Comparison of ENCODE assay signal across 31 cellular contexts in the genomic region with DNA sequence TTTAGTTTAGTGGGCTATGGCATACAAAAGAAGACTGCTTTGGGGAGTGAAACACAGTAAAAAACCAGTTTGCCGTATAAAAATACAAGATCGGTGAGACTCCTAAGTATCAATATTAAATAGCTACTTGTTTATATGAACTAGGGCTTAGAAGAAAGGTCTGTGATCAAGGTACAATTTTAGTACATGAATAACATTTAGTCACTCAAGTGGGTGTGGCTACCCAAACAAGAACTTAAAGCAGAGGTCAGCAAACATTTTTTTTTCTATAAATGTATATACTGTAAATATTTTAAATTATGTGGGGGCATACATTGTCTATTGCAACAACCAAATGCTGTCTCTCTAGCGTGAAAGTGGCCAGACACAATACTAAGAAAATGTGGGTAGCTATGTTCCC.
"Had no signal": no experiment of that assay in that cellular context is flagged by ENCODE, and none has a peak within 500 bp of the region (broad histone marks: within the 10 kb centered on the region; RNA-seq: fewer than 3 reads in every experiment).

No MANE protein-coding gene starts in this region.

- H3K9me3 ChIP-seq: adrenal gland, ascending aorta, body of pancreas, breast epithelium had no signal

- H3K4me3 ChIP-seq: adrenal gland, ascending aorta, body of pancreas, breast epithelium, cardiac muscle cell had no signal

- H3K4me1 ChIP-seq: adrenal gland, ascending aorta, body of pancreas, breast epithelium had no signal

- H3K36me3 ChIP-seq: adrenal gland, ascending aorta, brain microvascular endothelial cell, breast epithelium, cardiac muscle cell had no signal

- ATAC-seq: activated naive CD4-positive, alpha-beta T cell treated with anti-CD3 and anti-CD28 coated beads, Interleukin-2, amount 50 U/mL, for 72 hours; activated naive CD8-positive, alpha-beta T cell treated with anti-CD3 and anti-CD28 coated beads, Interleukin-2, amount 50 U/mL, for 24 hours; activated T-cell treated with anti-CD3 and anti-CD28 coated beads, Interleukin-2, amount 50 U/mL, for 4 hours; activated T-cell treated with anti-CD3 and anti-CD28 coated beads, Interleukin-2, amount 50 U/mL, for 72 hours; activated T-helper 17 cell treated with anti-CD3 and anti-CD28 coated beads, Interleukin-2, amount 50 U/mL, for 72 hours; body of pancreas had no signal

- H3K27me3 ChIP-seq: adrenal gland, ascending aorta, body of pancreas, brain microvascular endothelial cell, breast epithelium, cardiac muscle cell had no signal

- DNase-seq: activated effector memory CD4-positive, alpha-beta T cell treated with anti-CD3 and anti-CD28 coated beads, Interleukin-2, amount 50 U/mL, for 16 hours; activated effector memory CD4-positive, alpha-beta T cell treated with Interleukin-2 at 50 U/mL for 16 hours; activated gamma-delta T cell; activated gamma-delta T cell treated with Interleukin-2 at 50 U/mL for 16 hours; activated naive CD4-positive, alpha-beta T cell; activated naive CD4-positive, alpha-beta T cell treated with anti-CD3 and anti-CD28 coated beads for 36 hours; activated naive CD4-positive, alpha-beta T cell treated with anti-CD3 and anti-CD28 coated beads, Interleukin-2, amount 10 ng/mL, durations not matched to agents 7 days and 5 days; activated naive CD4-positive, alpha-beta T cell treated with anti-CD3 and anti-CD28 coated beads, Interleukin-2, amount 50 U/mL, for 16 hours; activated naive CD4-positive, alpha-beta T cell treated with Interleukin-2 at 50 U/mL for 16 hours; activated naive CD8-positive, alpha-beta T cell treated with anti-CD3 and anti-CD28 coated beads for 36 hours; activated naive CD8-positive, alpha-beta T cell treated with anti-CD3 and anti-CD28 coated beads, Interleukin-2, amount 10 ng/mL, durations not matched to agents 7 days and 5 days; activated naive CD8-positive, alpha-beta T cell treated with anti-CD3 and anti-CD28 coated beads, Interleukin-2, amount 50 U/mL, for 24 hours; activated T-cell treated with anti-CD3 and anti-CD28 coated beads, Interleukin-2, amount 50 U/mL, for 24 hours; activated T-cell treated with anti-CD3 and anti-CD28 coated beads, Interleukin-2, amount 50 U/mL, for 4 hours; activated T-cell treated with anti-CD3 and anti-CD28 coated beads, Interleukin-2, amount 50 U/mL, for 48 hours; activated T-cell treated with anti-CD3 and anti-CD28 coated beads, Interleukin-2, amount 50 U/mL, for 72 hours; adrenal gland; amniotic stem cell; amygdala; anterior cingulate cortex; aorta; body of pancreas; brain microvascular endothelial cell; caudate nucleus; central memory CD4-positive, alpha-beta T cell; cerebellar nuclear complex had no signal

- H3K27ac ChIP-seq: adrenal gland, ascending aorta, body of pancreas, brain microvascular endothelial cell, breast epithelium, cardiac muscle cell had no signal
